8 cellular contexts compared by ENCODE assay signal in the genomic region with DNA sequence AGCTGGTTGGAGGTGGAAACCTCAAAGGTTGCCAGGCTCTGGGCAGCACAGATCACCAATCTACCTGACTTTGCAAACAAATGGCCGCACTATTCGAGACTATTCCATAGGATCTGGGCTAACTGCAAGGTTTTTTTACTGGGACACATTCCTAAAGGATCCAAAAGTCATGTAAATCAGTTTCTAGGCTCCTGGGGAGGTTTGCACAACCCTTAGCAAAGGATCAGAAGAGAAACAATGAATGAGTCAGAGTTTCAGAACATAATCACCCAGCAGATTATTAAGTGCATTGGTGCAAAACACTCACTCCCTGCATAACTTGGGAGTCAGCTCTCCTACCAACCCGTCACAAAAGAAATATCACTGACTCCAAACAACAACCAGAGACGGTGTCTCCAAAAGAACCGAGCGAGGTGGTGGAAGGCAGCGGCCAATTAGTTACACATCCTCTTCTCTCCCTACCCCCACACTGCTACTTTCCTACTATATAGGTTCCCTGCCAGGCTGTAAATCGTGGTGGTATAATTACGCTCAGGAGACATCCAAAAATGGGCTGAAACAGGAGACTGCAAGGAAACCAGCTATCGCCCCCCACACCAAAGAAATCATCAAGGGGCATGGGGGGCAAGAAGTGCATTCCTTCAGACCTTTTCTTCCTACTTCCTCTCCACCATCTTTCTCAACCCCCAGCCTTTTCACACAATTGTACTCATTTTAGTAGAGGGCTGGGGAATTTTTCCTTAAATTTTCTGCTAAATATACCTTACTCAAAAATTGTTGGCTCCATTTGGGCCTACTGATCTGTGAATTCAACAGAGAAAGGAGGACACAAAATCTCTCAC. TPM values are rescaled to one million over a fixed set of nuclear protein-coding genes. Genes with fewer than 3 reads are reported as not detected.
A peak's percentile ranks its signal among the peaks of the same experiment; 100 is the strongest.
DNase-seq lines count a peak whose midpoint lies in the region; ATAC-seq and TF ChIP-seq lines count a peak whose summit lies in the region.

No MANE protein-coding gene starts in this region.

- CTCF ChIA-PET in activated naive CD4-positive, alpha-beta T cell treated with anti-CD3 and anti-CD28 coated beads, Interleukin-2, amount 10 ng/mL, durations not matched to agents 7 days and 5 days (lab: Charles Lee): no interaction called here

- H3K36me3 ChIP-seq in ES-I3 (ENCODE audit: insufficient read depth, low read length): no peaks in the 10 kb centered on the region; the same call in 1 of the 2 replicates
- H3K36me3 ChIP-seq in MM.1S (replicated peaks; ENCODE audit: insufficient read depth, low read length): no peaks in the 10 kb centered on the region; the same call in 1 of the 2 replicates
- peaks cover 0 to 7% (median 0%) of the 10 kb centered on the region in 9 donors for H3K36me3 ChIP-seq in heart left ventricle
- H3K36me3 ChIP-seq in rectal smooth muscle tissue (ENCODE audit: control insufficient read depth, insufficient read depth, low read length): no peaks in the 10 kb centered on the region

- H4K20me1 ChIP-seq in MM.1S (ENCODE audit: insufficient read depth, low read length): peaks cover 29% of the 10 kb centered on the region

- peak in 1 of 2 donors; percentile 18 for TF ChIP-seq POLR2A in heart left ventricle (IDR thresholded peaks at IDR 0.05)

- H3K4me1 ChIP-seq in ES-I3 (ENCODE audit: insufficient read depth, low read length) (peaks cover 15% of the 10 kb centered on the region), MM.1S (ENCODE audit: low read length) (peaks cover 21% of the 10 kb centered on the region), heart left ventricle (peaks cover 7 to 54% (median 33%) of the 10 kb centered on the region in 12 donors), rectal smooth muscle tissue (ENCODE audit: control insufficient read depth, insufficient read depth, low read length) (peaks cover 21% of the 10 kb centered on the region)

- H3K9ac ChIP-seq in ES-I3 (ENCODE audit: low read depth, low read length) (peak overlapping the region; percentile 92), MM.1S (ENCODE audit: low read length) (peak overlapping the region; percentile 98), rectal smooth muscle tissue (ENCODE audit: low read length) (peak overlapping the region; percentile 19)

- peak overlapping the region; percentile 89 for H3K4me3 ChIP-seq in MM.1S (ENCODE audit: low read length)
- H3K4me3 ChIP-seq in heart left ventricle: peak overlapping the region in 11 of 12 donors; percentile 61 to 99 (median 85)
- peak overlapping the region; percentile 99 for H3K4me3 ChIP-seq in rectal smooth muscle tissue (ENCODE audit: low read length)

- H3K9me2 ChIP-seq in MM.1S (replicated peaks; ENCODE audit: insufficient read depth, low read length): no peaks in the 10 kb centered on the region

- peaks cover 5% of the 10 kb centered on the region for H3K27me3 Mint-ChIP-seq in activated naive CD4-positive, alpha-beta T cell treated with anti-CD3 and anti-CD28 coated beads, Interleukin-2, amount 10 ng/mL, durations not matched to agents 7 days and 5 days

- H3K27ac Mint-ChIP-seq in activated naive CD4-positive, alpha-beta T cell treated with anti-CD3 and anti-CD28 coated beads, Interleukin-2, amount 10 ng/mL, durations not matched to agents 7 days and 5 days: no peak overlapping the region

- intact Hi-C loops in heart left ventricle (cut with DNase I): loop anchor here (2.0 to 10.0 kb wide), 10 partner anchors 32 to 122 kb away; no protein-coding TSS in a partner anchor

- no peak for TF ChIP-seq CTCF in MM.1S (IDR thresholded peaks at IDR 0.05; ENCODE audit: low read length)
- TF ChIP-seq CTCF in heart left ventricle (IDR thresholded peaks at IDR 0.05): no peak

- H3K27ac ChIP-seq in MM.1S (ENCODE audit: low read length): peak overlapping the region; percentile 96
- peak overlapping the region; percentile 93 to 99 (median 96) for H3K27ac ChIP-seq in heart left ventricle
- H3K27ac ChIP-seq in rectal smooth muscle tissue (ENCODE audit: low read depth, low read length): peak overlapping the region; percentile 88

- no peak overlapping the region for H2AFZ ChIP-seq in MM.1S (ENCODE audit: low read length)

- H3K27me3 ChIP-seq in MM.1S (replicated peaks; ENCODE audit: insufficient read depth, low read length) (no peaks in the 10 kb centered on the region), heart left ventricle (no peaks in the 10 kb centered on the region), rectal smooth muscle tissue (ENCODE audit: control insufficient read depth, insufficient read depth, low read length) (no peaks in the 10 kb centered on the region)

- ATAC-seq in GM21576 (IDR thresholded peaks at IDR 0.05; ENCODE audit: unreplicated experiment) (peak; percentile 29), heart left ventricle (peak in 3 of 4 donors; percentile 2 to 26 (median 15)), GM19324 (IDR thresholded peaks at IDR 0.05; ENCODE audit: low FRiP score, unreplicated experiment) (no peak)

- H3K4me1 Mint-ChIP-seq in activated naive CD4-positive, alpha-beta T cell treated with anti-CD3 and anti-CD28 coated beads, Interleukin-2, amount 10 ng/mL, durations not matched to agents 7 days and 5 days: peaks cover 22% of the 10 kb centered on the region

- H3K4me3 Mint-ChIP-seq in activated naive CD4-positive, alpha-beta T cell treated with anti-CD3 and anti-CD28 coated beads, Interleukin-2, amount 10 ng/mL, durations not matched to agents 7 days and 5 days: no peak overlapping the region

- peaks cover 21% of the 10 kb centered on the region for H3K36me3 Mint-ChIP-seq in activated naive CD4-positive, alpha-beta T cell treated with anti-CD3 and anti-CD28 coated beads, Interleukin-2, amount 10 ng/mL, durations not matched to agents 7 days and 5 days

- H3K4me2 ChIP-seq in MM.1S (ENCODE audit: low read depth, low read length): peak overlapping the region; percentile 91

- H3K9me3 ChIP-seq in ES-I3 (ENCODE audit: control insufficient read depth, insufficient read depth, low read length) (no peaks in the 10 kb centered on the region), MM.1S (replicated peaks; ENCODE audit: insufficient read depth, low read length) (no peaks in the 10 kb centered on the region), heart left ventricle (no peaks in the 10 kb centered on the region)

- peaks cover 38% of the 10 kb centered on the region for H3F3A ChIP-seq in MM.1S (ENCODE audit: insufficient read depth, low read length)

- WGBS in heart left ventricle, 4 donors: 9 to 12% (median 10%) methylated on average over 10 of the region's 10 CpGs

- DNase-seq in MM.1S (peak; percentile 41), heart left ventricle (no peak), DMS114 treated with DMSO at 0.1 percent for 48 hours (lab: John Stamatoyannopoulos, UW; ENCODE audit: unreplicated experiment) (no peak)
- peak; percentile 34 for DNase-seq in activated naive CD4-positive, alpha-beta T cell treated with anti-CD3 and anti-CD28 coated beads, Interleukin-2, amount 10 ng/mL, durations not matched to agents 7 days and 5 days

- peaks cover 81% of the 10 kb centered on the region for H3K79me2 ChIP-seq in MM.1S (ENCODE audit: low read length)

- H3K9me3 Mint-ChIP-seq in activated naive CD4-positive, alpha-beta T cell treated with anti-CD3 and anti-CD28 coated beads, Interleukin-2, amount 10 ng/mL, durations not matched to agents 7 days and 5 days: no peaks in the 10 kb centered on the region

RNA-seq across cellular contexts. Expression of a gene that starts 3.2 kb away (rescaled TPM):
- 100 to 1,000 TPM in 7 of 9 donors, 10 to 100 TPM in 2; 92.8 to 219 (median 130) TPM for total RNA-seq in heart left ventricle
- 10 to 100 TPM; 46.5 to 56.4 TPM for polyA plus RNA-seq in heart left ventricle

Comparison
In these comparisons a context has a peak if more than half of its experiments do, and no peak if none do; other contexts are left out.
1. H3K9ac ChIP-seq: peak in every context shown above with its lines; median percentile 98 in MM.1S; 92 in ES-I3; 19 in rectal smooth muscle tissue.
2. DNase-seq: peak in MM.1S (single experiment) and activated naive CD4-positive, alpha-beta T cell treated with anti-CD3 and anti-CD28 coated beads, Interleukin-2, amount 10 ng/mL, durations not matched to agents 7 days and 5 days (single experiment); none in heart left ventricle (0 of 5) and DMS114 treated with DMSO at 0.1 percent for 48 hours (single experiment).
3. Peak in every context shown above with its lines, with median percentiles within 50 percentile points of each other: H3K27ac ChIP-seq and H3K4me3 ChIP-seq.